Comparison of ENCODE assay signal across 9 cellular contexts in the genomic region with DNA sequence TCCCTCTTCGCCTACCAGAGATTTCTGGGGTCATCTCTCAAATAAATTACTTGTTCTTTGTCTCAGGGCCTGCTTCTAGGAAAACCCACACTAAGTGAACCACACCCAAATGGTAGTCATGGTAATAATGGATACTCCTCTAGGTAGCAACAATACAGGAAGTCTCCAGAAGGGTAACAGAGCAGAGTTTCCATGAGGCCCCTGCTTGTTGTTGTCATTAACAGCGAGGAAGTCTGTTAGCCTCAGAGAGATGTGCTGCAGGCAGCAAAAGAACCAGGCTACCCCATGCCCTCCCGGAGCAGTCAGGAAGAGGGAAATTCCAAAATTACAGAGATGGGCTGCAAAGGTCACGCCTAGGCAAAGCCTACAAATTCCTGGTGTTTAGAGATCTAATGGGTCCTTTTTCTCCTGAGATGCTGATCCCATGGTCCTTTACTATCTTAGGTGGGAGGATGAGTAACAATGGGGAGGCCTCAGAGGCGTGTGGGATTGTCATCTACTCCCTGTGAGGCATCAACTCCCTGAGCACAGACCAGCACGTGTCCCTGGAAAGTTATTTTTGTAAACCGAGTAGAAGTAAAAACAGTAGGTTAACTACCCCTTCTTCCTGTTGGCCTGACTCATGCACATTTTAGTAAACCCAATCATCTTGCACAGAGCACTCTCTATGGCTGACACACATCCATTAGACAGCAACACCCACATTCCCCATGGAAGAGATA. TPM values are rescaled to one million over a fixed set of nuclear protein-coding genes. Genes with fewer than 3 reads are reported as not detected.
DNase-seq lines count a peak whose midpoint lies in the region; ATAC-seq and TF ChIP-seq lines count a peak whose summit lies in the region.
"Had no signal": no experiment of that assay in that cellular context is flagged by ENCODE, and none has a peak within 500 bp of the region (broad histone marks: within the 10 kb centered on the region; RNA-seq: fewer than 3 reads in every experiment).

No MANE protein-coding gene starts in this region.

- no peak for TF ChIP-seq POLR2A in stomach (IDR thresholded peaks at IDR 0.05)
- TF ChIP-seq POLR2A in adrenal gland (IDR thresholded peaks at IDR 0.05): no peak

- H3K4me3 Mint-ChIP-seq in stimulated activated naive CD8-positive, alpha-beta T cell treated with anti-CD3 and anti-CD28 coated beads, Interleukin-15, Interleukin-2, amounts not matched to agents 100 ng/mL and 50 ng/mL, for 24 hours: peak overlapping the region; percentile 61
- H3K4me3 Mint-ChIP-seq: CD14-positive monocyte had no signal

- H3K36me3 Mint-ChIP-seq in stimulated activated naive CD8-positive, alpha-beta T cell treated with anti-CD3 and anti-CD28 coated beads, Interleukin-15, Interleukin-2, amounts not matched to agents 100 ng/mL and 50 ng/mL, for 24 hours (ENCODE audit: low read depth): peaks cover 14% of the 10 kb centered on the region
- H3K36me3 Mint-ChIP-seq: CD14-positive monocyte had no signal

- H3K4me3 ChIP-seq in stomach (no peak overlapping the region), adrenal gland (no peak overlapping the region)

- TF ChIP-seq CTCF in stomach (IDR thresholded peaks at IDR 0.05) (no peak), adrenal gland (IDR thresholded peaks at IDR 0.05) (no peak)

- DNase-seq in activated T-cell treated with anti-CD3 and anti-CD28 coated beads for 1 hour (ENCODE audit: low read depth) (peak; percentile 6), activated T-cell treated with anti-CD3 and anti-CD28 coated beads for 4 hours (no peak), stomach (no peak), adrenal gland (no peak), NCI-H2107 treated with DMSO at 0.1 percent for 48 hours (lab: John Stamatoyannopoulos, UW; ENCODE audit: unreplicated experiment) (no peak)
- peak; percentile 34 to 39 for DNase-seq in activated CD4-positive, alpha-beta T cell treated with anti-CD3 and anti-CD28 coated beads for 4 hours

- H3K36me3 ChIP-seq in stomach: no peaks in the 10 kb centered on the region
- no peaks in the 10 kb centered on the region for H3K36me3 ChIP-seq in adrenal gland (replicated peaks in 1 of 2)

- intact Hi-C loops in stomach (cut with DNase I; ENCODE audit: low total_unique reads) (no loop called here), adrenal gland (cut with DNase I) (no loop called here)

- peaks cover 44% of the 10 kb centered on the region for H3K4me1 Mint-ChIP-seq in stimulated activated naive CD8-positive, alpha-beta T cell treated with anti-CD3 and anti-CD28 coated beads, Interleukin-15, Interleukin-2, amounts not matched to agents 100 ng/mL and 50 ng/mL, for 24 hours (ENCODE audit: low read depth)
- H3K4me1 Mint-ChIP-seq: CD14-positive monocyte had no signal

- no peak for TF ChIP-seq EP300 in stomach (IDR thresholded peaks at IDR 0.05)

- peaks cover 3% of the 10 kb centered on the region for H3K27me3 Mint-ChIP-seq in stimulated activated naive CD8-positive, alpha-beta T cell treated with anti-CD3 and anti-CD28 coated beads, Interleukin-15, Interleukin-2, amounts not matched to agents 100 ng/mL and 50 ng/mL, for 24 hours

- H3K27me3 ChIP-seq in stomach (no peaks in the 10 kb centered on the region), adrenal gland (no peaks in the 10 kb centered on the region)

- H3K27ac ChIP-seq in stomach: no peak overlapping the region
- no peak overlapping the region for H3K27ac ChIP-seq in adrenal gland

- peaks cover 8% of the 10 kb centered on the region for H3K9me3 Mint-ChIP-seq in stimulated activated naive CD8-positive, alpha-beta T cell treated with anti-CD3 and anti-CD28 coated beads, Interleukin-15, Interleukin-2, amounts not matched to agents 100 ng/mL and 50 ng/mL, for 24 hours

- H3K27ac Mint-ChIP-seq in stimulated activated naive CD8-positive, alpha-beta T cell treated with anti-CD3 and anti-CD28 coated beads, Interleukin-15, Interleukin-2, amounts not matched to agents 100 ng/mL and 50 ng/mL, for 24 hours: peak overlapping the region; percentile 93
- H3K27ac Mint-ChIP-seq: CD14-positive monocyte had no signal

- H3K9me3 ChIP-seq in stomach (peaks cover 0 to 7% (median 3%) of the 10 kb centered on the region in 4 donors), adrenal gland (replicated peaks in 1 of 3) (no peaks in the 10 kb centered on the region)

- H3K4me1 ChIP-seq in stomach (no peaks in the 10 kb centered on the region), adrenal gland (replicated peaks in 1 of 2) (no peaks in the 10 kb centered on the region)

- ATAC-seq in esophagus mucosa: peak; percentile 37

- WGBS in stomach, 5 donors: 56 to 64% (median 62%) methylated on average over 7 of the region's 7 CpGs
- 56 to 71% (median 67%) methylated on average over 7 of the region's 7 CpGs for WGBS in adrenal gland, 4 donors

RNA-seq across cellular contexts. Expression of a gene that starts 10.1 kb away (rescaled TPM):
- 1.7 TPM for total RNA-seq in esophagus mucosa
- total RNA-seq in stomach: 10 to 100 TPM in 1 of 5 donors, 1 to 10 TPM in 1, under 1 TPM in 1, not detected in 2; 0.92 to 14.3 (median 1.0) TPM
- polyA plus RNA-seq in stomach: 1 to 10 TPM in 1 of 3 donors, under 1 TPM in 2; 0.25 to 1.9 (median 0.31) TPM
- 1 to 10 TPM in 4 of 8 donors, under 1 TPM in 4; 0.17 to 4.4 (median 1.1) TPM for total RNA-seq in adrenal gland
- polyA plus RNA-seq in adrenal gland: 1 to 10 TPM; 1.1 to 3.4 (median 2.1) TPM
- polyA plus RNA-seq: CD14-positive monocyte had no signal

Comparison
In these comparisons a context has a peak if more than half of its experiments do, and no peak if none do; other contexts are left out.
1. DNase-seq: peak in activated T-cell treated with anti-CD3 and anti-CD28 coated beads for 1 hour (single experiment) and activated CD4-positive, alpha-beta T cell treated with anti-CD3 and anti-CD28 coated beads for 4 hours (2 of 2); none in activated T-cell treated with anti-CD3 and anti-CD28 coated beads for 4 hours (single experiment), stomach (single experiment), adrenal gland (0 of 7) and NCI-H2107 treated with DMSO at 0.1 percent for 48 hours (single experiment).